ENCODE assay signal across 8 cellular contexts in the genomic region with DNA sequence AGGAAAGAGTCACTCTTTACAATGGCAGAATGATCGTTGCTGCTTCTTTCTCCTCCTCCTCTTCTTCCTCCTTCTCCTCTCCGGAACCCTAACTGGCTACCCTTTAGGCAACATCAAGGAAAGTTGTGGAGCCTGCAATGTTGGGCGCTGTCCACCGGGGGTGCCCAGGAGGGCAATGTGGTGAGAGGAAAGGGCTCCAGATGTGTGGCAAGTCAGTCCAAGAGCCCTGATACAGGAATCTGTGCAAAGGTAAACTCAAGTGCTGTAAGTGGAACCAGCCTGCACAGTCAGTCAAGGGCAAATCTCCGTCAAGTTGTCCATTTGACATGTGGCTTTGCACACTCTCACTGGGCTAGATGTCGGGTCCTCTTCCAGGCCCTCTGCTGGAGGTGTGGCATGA. TPM values are rescaled to one million over a fixed set of nuclear protein-coding genes. Genes with fewer than 3 reads are reported as not detected.
DNase-seq lines count a peak whose midpoint lies in the region; ATAC-seq and TF ChIP-seq lines count a peak whose summit lies in the region.

No MANE protein-coding gene starts in this region.

- H3K9me3 ChIP-seq in esophagus squamous epithelium (no peaks in the 10 kb centered on the region), thoracic aorta (no peaks in the 10 kb centered on the region), left lung (no peaks in the 10 kb centered on the region)

- 70 to 73% methylated on average over 3 of the region's 6 CpGs for WGBS in esophagus squamous epithelium, 2 donors

- H3K4me3 ChIP-seq in esophagus squamous epithelium (no peak overlapping the region), thoracic aorta (no peak overlapping the region), left lung (no peak overlapping the region)

- H3K4me1 ChIP-seq in esophagus squamous epithelium: peaks cover 11 to 74% (median 12%) of the 10 kb centered on the region in 3 donors
- H3K4me1 ChIP-seq in thoracic aorta (ENCODE audit: control insufficient read depth in 1 of 2, low read depth in 2 of 2): peaks cover 14 to 18% of the 10 kb centered on the region in 2 donors
- peaks cover 0 to 44% of the 10 kb centered on the region in 2 donors for H3K4me1 ChIP-seq in left lung

- H3K27ac ChIP-seq in esophagus squamous epithelium (no peak overlapping the region), thoracic aorta (no peak overlapping the region), left lung (no peak overlapping the region)

- no peaks in the 10 kb centered on the region for H3K36me3 ChIP-seq in esophagus squamous epithelium
- H3K36me3 ChIP-seq in thoracic aorta: no peaks in the 10 kb centered on the region
- no peaks in the 10 kb centered on the region for H3K36me3 ChIP-seq in left lung

- TF ChIP-seq POLR2A in esophagus squamous epithelium (IDR thresholded peaks at IDR 0.05): no peak

- intact Hi-C loops in esophagus squamous epithelium (cut with DNase I) (loop anchor here (10.0 kb wide), 1 partner anchor 114 kb away; no protein-coding TSS in a partner anchor), left lung (cut with DNase I) (loop anchor here in 1 of 2 donors (5.0 kb wide), 2 partner anchors 112 to 132 kb away; no protein-coding TSS in a partner anchor)

- TF ChIP-seq CTCF in esophagus squamous epithelium (IDR thresholded peaks at IDR 0.05) (peak in 4 of 6 experiments; percentile 21 to 43 (median 28)), thoracic aorta (IDR thresholded peaks at IDR 0.05) (peak; percentile 45), left lung (IDR thresholded peaks at IDR 0.05) (peak in 1 of 2 donors; percentile 36)

- peak; percentile 66 for DNase-seq in activated effector memory CD4-positive, alpha-beta T cell treated with anti-CD3 and anti-CD28 coated beads, Interleukin-2, amount 50 U/mL, for 16 hours
- DNase-seq in activated effector memory CD4-positive, alpha-beta T cell treated with Interleukin-2 at 50 U/mL for 16 hours: no peak
- DNase-seq in NCI-H1105 treated with DMSO at 0.1 percent for 48 hours (lab: John Stamatoyannopoulos, UW): peak; percentile 9
- DNase-seq in esophagus squamous epithelium (lab: John Stamatoyannopoulos, UW): no peak
- no peak for DNase-seq in thoracic aorta (ENCODE audit: low spot score)
- no peak for DNase-seq in left lung

- H3K27me3 ChIP-seq in esophagus squamous epithelium (peaks cover 0 to 26% (median 4%) of the 10 kb centered on the region in 4 donors), thoracic aorta (replicated peaks; ENCODE audit: insufficient read depth) (no peaks in the 10 kb centered on the region), left lung (peaks cover 0 to 12% of the 10 kb centered on the region in 2 donors)

- no peak for ATAC-seq in thoracic aorta (ENCODE audit: insufficient number of reproducible peaks, low FRiP score, low read depth)
- no peak for ATAC-seq in GM18868 (IDR thresholded peaks at IDR 0.05; ENCODE audit: unreplicated experiment)
- no peak for ATAC-seq in HG02571 (IDR thresholded peaks at IDR 0.05; ENCODE audit: unreplicated experiment)
- no peak for ATAC-seq in left lung

RNA-seq across cellular contexts. Expression of a gene that starts 2.8 kb away (rescaled TPM):
- total RNA-seq in esophagus squamous epithelium (1 to 10 TPM in 1 of 4 donors, under 1 TPM in 3; 0.08 to 3.6 (median 0.49) TPM), thoracic aorta (10 to 100 TPM in 1 of 2 donors, 1 to 10 TPM in 1; 7.6 to 11.6 TPM), left lung (10 to 100 TPM; 10.6 to 13.3 TPM)

RNA-seq across cellular contexts. Expression of a gene that starts 52.7 kb away (rescaled TPM):
- total RNA-seq in esophagus squamous epithelium (10 to 100 TPM in 2 of 4 donors, 1 to 10 TPM in 2; 4.7 to 15.1 (median 9.2) TPM), thoracic aorta (1 to 10 TPM; 3.9 to 5.6 TPM), left lung (1 to 10 TPM; 7.6 to 9.0 TPM)

Comparison
In these comparisons a context has a peak if more than half of its experiments do, and no peak if none do; other contexts are left out.
1. DNase-seq: peak in activated effector memory CD4-positive, alpha-beta T cell treated with anti-CD3 and anti-CD28 coated beads, Interleukin-2, amount 50 U/mL, for 16 hours (single experiment) and NCI-H1105 treated with DMSO at 0.1 percent for 48 hours (single experiment); none in activated effector memory CD4-positive, alpha-beta T cell treated with Interleukin-2 at 50 U/mL for 16 hours (single experiment), esophagus squamous epithelium (single experiment), thoracic aorta (single experiment) and left lung (0 of 2).